ENCODE assay signal across 19 cellular contexts in genomic region chr2:190420822-190421221, GRCh38. TPM values are rescaled to one million over a fixed set of nuclear protein-coding genes. Genes with fewer than 3 reads are reported as not detected.
DNase-seq lines count a peak whose midpoint lies in the region; ATAC-seq, FAIRE-seq and TF ChIP-seq lines count a peak whose summit lies in the region.
"Had no signal": no experiment of that assay in that cellular context is flagged by ENCODE, and none has a peak within 500 bp of the region (broad histone marks: within the 10 kb centered on the region; RNA-seq: fewer than 3 reads in every experiment).

No MANE protein-coding gene starts in this region.

- peaks cover 0 to under 1% of the 10 kb centered on the region in 2 donors for H3K36me3 Mint-ChIP-seq in activated T-cell treated with anti-CD3 and anti-CD28 coated beads, Interleukin-2, amount 50 U/mL, for 72 hours (ENCODE audit: insufficient read depth in 2 of 2)
- H3K36me3 Mint-ChIP-seq in activated T-cell treated with anti-CD3 and anti-CD28 coated beads, Interleukin-2, amount 50 U/mL, for 24 hours (ENCODE audit: low read depth), result peaks cover 53% of the 10 kb centered on the region

- peaks cover 85% of the 10 kb centered on the region for H3K4me1 Mint-ChIP-seq in activated T-cell treated with anti-CD3 and anti-CD28 coated beads, Interleukin-2, amount 50 U/mL, for 72 hours (ENCODE audit: low read depth)
- H3K4me1 Mint-ChIP-seq in activated T-cell treated with anti-CD3 and anti-CD28 coated beads, Interleukin-2, amount 50 U/mL, for 24 hours (ENCODE audit: low read depth), result peaks cover 86% of the 10 kb centered on the region

- no peaks in the 10 kb centered on the region; the same call in 1 of the 2 replicates for H3K36me3 ChIP-seq in Karpas-422 (ENCODE audit: insufficient read depth, low read length)
- H3K36me3 ChIP-seq in K562 (ENCODE audit: control insufficient read depth, insufficient read depth, low read length), result no peaks in the 10 kb centered on the region
- no peaks in the 10 kb centered on the region for H3K36me3 ChIP-seq in ovary
- H3K36me3 ChIP-seq in osteoblast (ENCODE audit: insufficient read depth, low read length), result no peaks in the 10 kb centered on the region
- H3K36me3 ChIP-seq: Peyer's patch had no signal

- CTCF ChIA-PET in K562 (lab: Yijun Ruan, JAX; ENCODE audit: low intra/inter-chr PET ratio), result no interaction called here

- H3K9ac ChIP-seq in Karpas-422 (ENCODE audit: low read length) (no peak overlapping the region), K562 (ENCODE audit: insufficient read depth in 1 of 2, low read depth in 2 of 2, low read length in 2 of 2) (no peak overlapping the region)

- peak overlapping the region; percentile 80 for H3K27ac Mint-ChIP-seq in activated T-cell treated with anti-CD3 and anti-CD28 coated beads, Interleukin-2, amount 50 U/mL, for 72 hours
- no peak overlapping the region for H3K27ac Mint-ChIP-seq in activated T-cell treated with anti-CD3 and anti-CD28 coated beads, Interleukin-2, amount 50 U/mL, for 24 hours
- H3K27ac Mint-ChIP-seq: B cell, GM23338 had no signal

- H3K4me3 ChIP-seq in Karpas-422 (ENCODE audit: low read length), result no peak overlapping the region
- no peak overlapping the region for H3K4me3 ChIP-seq in K562
- H3K4me3 ChIP-seq in ovary, result no peak overlapping the region
- H3K4me3 ChIP-seq in osteoblast (ENCODE audit: insufficient read depth, low read length), result no peak overlapping the region
- H3K4me3 ChIP-seq: GM23338, Peyer's patch, SK-N-MC had no signal

- H3K4me1 ChIP-seq in Karpas-422 (ENCODE audit: low read length) (peaks cover 41% of the 10 kb centered on the region), K562 (replicated peaks in 1 of 2; ENCODE audit: control insufficient read depth in 2 of 2, insufficient read depth in 2 of 2, low read length in 2 of 2) (no peaks in the 10 kb centered on the region; a peak in 1 of 5 replicates), ovary (ENCODE audit: insufficient read depth) (no peaks in the 10 kb centered on the region), osteoblast (ENCODE audit: insufficient read depth, low read length) (no peaks in the 10 kb centered on the region)

- intact Hi-C loops in K562 (cut with micrococcal nuclease), result loop anchor here (5.0 kb wide), 1 partner anchor 76 kb away; no protein-coding TSS in a partner anchor
- intact Hi-C loops in ovary (cut with DNase I), result no loop called here

- H3K79me2 ChIP-seq in Karpas-422 (ENCODE audit: low read length) (peaks cover 92% of the 10 kb centered on the region), K562 (ENCODE audit: control insufficient read depth, insufficient read depth, low read length) (no peaks in the 10 kb centered on the region), osteoblast (ENCODE audit: insufficient read depth, low read length) (no peaks in the 10 kb centered on the region)

- TF ChIP-seq RAD21 in K562 (CRISPR knock-in tag; conservative IDR thresholded peaks at IDR 0.05 in 1 of 2, IDR thresholded peaks at IDR 0.05 in 1 of 2), result no peak

- H3K9me2 ChIP-seq in Karpas-422 (replicated peaks; ENCODE audit: insufficient read depth, low read length), result no peaks in the 10 kb centered on the region

- peak overlapping the region; percentile 24 for H3K4me2 ChIP-seq in Karpas-422 (ENCODE audit: low read depth, low read length, poor library complexity, severe bottlenecking)
- no peak overlapping the region for H3K4me2 ChIP-seq in K562 (ENCODE audit: insufficient read depth, low read length)
- H3K4me2 ChIP-seq in osteoblast (ENCODE audit: insufficient read depth, low read length), result no peak overlapping the region
- H3K4me2 ChIP-seq: GM23338 had no signal

- POLR2A ChIA-PET in K562 (lab: Yijun Ruan, JAX), result no interaction called here

- 11% methylated on average over 1 of the region's 1 CpG for WGBS in K562 (ENCODE audit: insufficient coverage, low coverage, missing lambda C conversion rate)
- 13 to 36% (median 15%) methylated on average over 1 of the region's 1 CpG for WGBS in ovary, 3 donors

- TF ChIP-seq EP300 in K562 (IDR thresholded peaks at IDR 0.05; ENCODE audit: low read length), result no peak
- TF ChIP-seq EP300 in ovary (IDR thresholded peaks at IDR 0.05), result no peak

- in situ Hi-C loops in K562 (cut with MboI), result no loop called here

- no TSS peak for BruUV-seq in K562 (replicated peaks; lab: Mats Ljungman, UMichigan)

- FAIRE-seq in K562 (lab: Jason Lieb, UNC), result no peak

- H3K9me3 ChIP-seq in Karpas-422 (ENCODE audit: low read length) (no peaks in the 10 kb centered on the region), K562 (replicated peaks; ENCODE audit: control insufficient read depth, insufficient read depth, low read depth, low read length) (no peaks in the 10 kb centered on the region), ovary (no peaks in the 10 kb centered on the region), osteoblast (ENCODE audit: low read depth, low read length) (no peaks in the 10 kb centered on the region)
- H3K9me3 ChIP-seq: Peyer's patch had no signal

- H2AFZ ChIP-seq in Karpas-422 (ENCODE audit: low read length) (no peak overlapping the region), K562 (ENCODE audit: low read depth, low read length) (no peak overlapping the region), osteoblast (ENCODE audit: low read length) (no peak overlapping the region)
- H2AFZ ChIP-seq: GM23338 had no signal

- TF ChIP-seq POLR2A in K562 (conservative IDR thresholded peaks at IDR 0.05), result no peak
- no peak for TF ChIP-seq POLR2A in ovary (IDR thresholded peaks at IDR 0.05)

- H3K9me1 ChIP-seq in K562 (ENCODE audit: control insufficient read depth, insufficient read depth, low read length), result no peaks in the 10 kb centered on the region

- H3K4me3 Mint-ChIP-seq in activated T-cell treated with anti-CD3 and anti-CD28 coated beads, Interleukin-2, amount 50 U/mL, for 72 hours, result no peak overlapping the region
- H3K4me3 Mint-ChIP-seq in activated T-cell treated with anti-CD3 and anti-CD28 coated beads, Interleukin-2, amount 50 U/mL, for 24 hours, result no peak overlapping the region
- H3K4me3 Mint-ChIP-seq: B cell, GM23338 had no signal

- ATAC-seq in activated T-cell treated with anti-CD3 and anti-CD28 coated beads, Interleukin-2, amount 50 U/mL, for 72 hours (replicated peaks in 1 of 2), result no peak
- ATAC-seq in K562, result no peak

- H3K27me3 Mint-ChIP-seq in activated T-cell treated with anti-CD3 and anti-CD28 coated beads, Interleukin-2, amount 50 U/mL, for 72 hours (ENCODE audit: low read depth), result no peaks in the 10 kb centered on the region
- H3K27me3 Mint-ChIP-seq in activated T-cell treated with anti-CD3 and anti-CD28 coated beads, Interleukin-2, amount 50 U/mL, for 24 hours, result no peaks in the 10 kb centered on the region
- H3K27me3 Mint-ChIP-seq: B cell; CD4-positive, CD25-positive, alpha-beta regulatory T cell had no signal

- no peak for DNase-seq in activated T-cell treated with anti-CD3 and anti-CD28 coated beads, Interleukin-2, amount 50 U/mL, for 72 hours
- no peak for DNase-seq in activated T-cell treated with anti-CD3 and anti-CD28 coated beads, Interleukin-2, amount 50 U/mL, for 24 hours
- peak; percentile 53 for DNase-seq in Karpas-422
- no peak for DNase-seq in K562 (ENCODE audit: extremely low read depth in 1 of 4, low spot score in 3 of 4)
- no peak for DNase-seq in NCI-H187 treated with DMSO at 0.1 percent for 48 hours (lab: John Stamatoyannopoulos, UW)
- DNase-seq in ovary, result no peak
- DNase-seq in osteoblast (ENCODE audit: insufficient read length, low spot score, missing footprints), result no peak
- DNase-seq: CD4-positive, CD25-positive, alpha-beta regulatory T cell; DMS79 treated with DMSO at 0.1 percent for 48 hours; KBM-7; NCI-H1092; NCI-H146; NCI-H2081 treated with DMSO at 0.1 percent for 48 hours; NCI-H345; Peyer's patch; Right ventricle myocardium superior had no signal

- H3K9me3 Mint-ChIP-seq in activated T-cell treated with anti-CD3 and anti-CD28 coated beads, Interleukin-2, amount 50 U/mL, for 72 hours, result peaks cover 0 to 2% of the 10 kb centered on the region in 2 donors
- H3K9me3 Mint-ChIP-seq in activated T-cell treated with anti-CD3 and anti-CD28 coated beads, Interleukin-2, amount 50 U/mL, for 24 hours, result no peaks in the 10 kb centered on the region
- H3K9me3 Mint-ChIP-seq: CD4-positive, CD25-positive, alpha-beta regulatory T cell; GM23338 had no signal

- peak overlapping the region; percentile 12; the same call in 1 of the 2 replicates for H3K27ac ChIP-seq in Karpas-422 (ENCODE audit: low read length)
- H3K27ac ChIP-seq in K562 (ENCODE audit: extremely low read depth, low read depth, low read length), result no peak overlapping the region
- H3K27ac ChIP-seq in ovary, result no peak overlapping the region
- H3K27ac ChIP-seq in osteoblast (ENCODE audit: low read depth, low read length), result no peak overlapping the region
- H3K27ac ChIP-seq: Peyer's patch, SK-N-MC had no signal

- H4K20me1 ChIP-seq in Karpas-422 (ENCODE audit: insufficient read depth, low read depth, low read length), result no peaks in the 10 kb centered on the region
- H4K20me1 ChIP-seq in K562 (replicated peaks; ENCODE audit: control insufficient read depth, insufficient read depth, low read length), result no peaks in the 10 kb centered on the region
- no peaks in the 10 kb centered on the region for H4K20me1 ChIP-seq in osteoblast (ENCODE audit: insufficient read depth, low read length)

- H3K27me3 ChIP-seq in Karpas-422 (ENCODE audit: low read length), result no peaks in the 10 kb centered on the region
- no peaks in the 10 kb centered on the region for H3K27me3 ChIP-seq in K562 (ENCODE audit: control insufficient read depth in 2 of 2, insufficient read depth in 2 of 2, low read length in 2 of 2)
- no peaks in the 10 kb centered on the region for H3K27me3 ChIP-seq in ovary
- H3K27me3 ChIP-seq in osteoblast (ENCODE audit: insufficient read depth, low read length), result no peaks in the 10 kb centered on the region
- H3K27me3 ChIP-seq: Peyer's patch had no signal

- TF ChIP-seq CTCF in K562 (IDR thresholded peaks at IDR 0.05 in 2 of 3, conservative IDR thresholded peaks at IDR 0.05 in 1 of 3; ENCODE audit: insufficient read depth in 2 of 3, low read depth in 1 of 3, low read length in 3 of 3) (no peak), ovary (IDR thresholded peaks at IDR 0.05) (no peak), osteoblast (IDR thresholded peaks at IDR 0.05; ENCODE audit: extremely low read depth, low read depth, low read length) (no peak)

RNA-seq across cellular contexts. Expression of gene MFSD6, which starts 12.7 kb away (rescaled TPM):
- total RNA-seq in activated T-cell treated with anti-CD3 and anti-CD28 coated beads, Interleukin-2, amount 50 U/mL, for 72 hours, result 10 to 100 TPM; 51.9 to 57.8 TPM
- total RNA-seq in Karpas-422 (2014; rRNA removed; shearing (Covaris generic); ENCODE audit: low replicate concordance), result 65.5 and 65.9 TPM in 2 replicates
- 23.3 and 40.4 TPM in 2 replicates for total RNA-seq in K562 (2011; cell fraction: chromatin; rRNA removed; ENCODE audit: low replicate concordance)
- total RNA-seq in K562 (2011; cell fraction: nucleolus; rRNA removed), result 13.8 and 14.3 TPM in 2 replicates
- total RNA-seq in K562 (2011; cell fraction: nucleoplasm; rRNA removed), result 21.7 and 22.3 TPM in 2 replicates
- total RNA-seq in K562 (2014; rRNA removed) (7.1 and 8.5 TPM in 2 replicates), K562 (2014; rRNA removed; fragmentation: Illumina TruSeq; extraction: Trizol) (3.9 and 5.3 TPM in 2 replicates), K562 (2015; rRNA removed; fragmentation: Illumina TruSeq; extraction: Trizol) (1.4 and 2.0 TPM in 2 replicates), K562 (2021) (6.3 and 6.6 TPM in 2 replicates), ovary (10 to 100 TPM in 5 of 7 donors, 1 to 10 TPM in 2; 7.7 to 68.1 (median 11.8) TPM), osteoblast (11.2 and 13.6 TPM in 2 replicates)
- polyA plus RNA-seq in K562 (2011; rRNA removed) (2.7 and 7.9 TPM in 2 replicates), K562 (2014; fragmentation: Illumina TruSeq; extraction: Trizol) (5.1 and 6.1 TPM in 2 replicates), K562 (2014; fragmentation: Nextera tagmentation; extraction: Ambion mirVana) (1 to 10 TPM; 1.1 to 1.2 TPM), K562 (2014; rRNA removed) (4.4 and 4.6 TPM in 2 replicates), ovary (10 to 100 TPM; 10.1 to 16.0 TPM)
- polyA plus RNA-seq in K562 (2011; cell fraction: cytosol; rRNA removed), result 4.0 and 5.7 TPM in 2 replicates
- 4.0 and 6.7 TPM in 2 replicates for polyA plus RNA-seq in K562 (2011; cell fraction: nucleus; rRNA removed)
- polyA plus RNA-seq in K562 (2012), result 4.0 and 5.9 TPM in 2 replicates
- polyA minus RNA-seq in K562 (2011; rRNA and poly(A)+ RNA removed), result 9.8 and 15.1 TPM in 2 replicates
- 7.3 TPM in 2 replicates for polyA minus RNA-seq in K562 (2011; cell fraction: cytosol; rRNA and poly(A)+ RNA removed)
- 10.6 and 11.8 TPM in 2 replicates for polyA minus RNA-seq in K562 (2011; cell fraction: nucleus; rRNA and poly(A)+ RNA removed)
